8 cellular contexts compared by ENCODE assay signal in genomic region chr22:19431641-19432091, GRCh38. TPM values are rescaled to one million over a fixed set of nuclear protein-coding genes. Genes with fewer than 3 reads are reported as not detected.
DNase-seq lines count a peak whose midpoint lies in the region; ATAC-seq and TF ChIP-seq lines count a peak whose summit lies in the region.

Gene HIRA, minus strand, starts transcription at chr22:19431733. Its CDS starts 257 bp downstream, at chr22:19431476.

- no peak for TF ChIP-seq CTCF in Caco-2 (IDR thresholded peaks at IDR 0.05; ENCODE audit: insufficient read depth in 1 of 2, low read depth in 1 of 2, low read length in 1 of 2, severe bottlenecking in 1 of 2, unreplicated experiment in 1 of 2)
- no peak for TF ChIP-seq CTCF in Panc1 (IDR thresholded peaks at IDR 0.05)
- TF ChIP-seq CTCF in fibroblast of lung (conservative IDR thresholded peaks at IDR 0.05 in 1 of 2, IDR thresholded peaks at IDR 0.05 in 1 of 2; ENCODE audit: low read depth in 1 of 2, low read length in 2 of 2) = no peak

- peaks cover 1% of the 10 kb centered on the region for H4K20me1 ChIP-seq in fibroblast of lung (ENCODE audit: control insufficient read depth, extremely low read depth, insufficient read depth, low read length)

- CTCF ChIA-PET in Caco-2 (lab: Charles Lee) = interaction anchor here (0.6 to 1.0 kb wide), 2 partner anchors 11 to 22 kb away, joined by 3 to 4 read pairs; no protein-coding TSS in a partner anchor
- CTCF ChIA-PET in Panc1 (lab: Charles Lee) = interaction anchor here (0.6 kb wide), 1 partner anchor 435 kb away, joined by 5 read pairs; no protein-coding TSS in a partner anchor

- peak within 1 kb of the TSS; percentile 91 for H3K27ac ChIP-seq in Panc1 (ENCODE audit: low read length)
- H3K27ac ChIP-seq in fibroblast of lung (ENCODE audit: insufficient read depth, low read length) = peak within 1 kb of the TSS; percentile 99

- peak within 1 kb of the TSS; percentile 98 for H2AFZ ChIP-seq in fibroblast of lung (ENCODE audit: low read length)

- H3K9me3 Mint-ChIP-seq in Caco-2 (ENCODE audit: unreplicated experiment) = no peaks in the 10 kb centered on the region
- H3K9me3 Mint-ChIP-seq in activated T-cell treated with anti-CD3 and anti-CD28 coated beads, Interleukin-2, amount 50 U/mL, for 72 hours = no peaks in the 10 kb centered on the region
- H3K9me3 Mint-ChIP-seq in naive thymus-derived CD8-positive, alpha-beta T cell = no peaks in the 10 kb centered on the region

- peaks cover 36% of the 10 kb centered on the region for H3K36me3 Mint-ChIP-seq in Caco-2 (ENCODE audit: insufficient read depth, unreplicated experiment)
- H3K36me3 Mint-ChIP-seq in activated T-cell treated with anti-CD3 and anti-CD28 coated beads, Interleukin-2, amount 50 U/mL, for 72 hours (ENCODE audit: insufficient read depth in 2 of 2) = peaks cover 5 to 11% of the 10 kb centered on the region in 2 donors
- H3K36me3 Mint-ChIP-seq in naive thymus-derived CD8-positive, alpha-beta T cell = peaks cover 0 to 30% (median 0%) of the 10 kb centered on the region in 3 donors

- BruUV-seq in Caco-2 (replicated peaks; lab: Mats Ljungman, UMichigan) (no TSS peak), Panc1 (replicated peaks; lab: Mats Ljungman, UMichigan) (no TSS peak)

- peaks cover 9% of the 10 kb centered on the region; the same call in 1 of the 2 replicates for H3K4me1 ChIP-seq in Caco-2
- peaks cover 6% of the 10 kb centered on the region; the same call in 1 of the 2 replicates for H3K4me1 ChIP-seq in Panc1 (ENCODE audit: control insufficient read depth, insufficient read depth, low read length)
- H3K4me1 ChIP-seq in fibroblast of lung (ENCODE audit: control insufficient read depth, extremely low read depth, insufficient read depth, low read length) = peaks cover 5% of the 10 kb centered on the region

- DNase-seq in Caco-2 = peak; percentile 80 to 91
- DNase-seq in HT1080 (ENCODE audit: low read depth) = peak; percentile 71
- DNase-seq in Panc1 (ENCODE audit: low read depth, low spot score) = no peak
- peak; percentile 88 to 93 for DNase-seq in activated T-cell treated with anti-CD3 and anti-CD28 coated beads, Interleukin-2, amount 50 U/mL, for 72 hours
- DNase-seq in fibroblast of lung (ENCODE audit: low read depth in 2 of 2) = peak; percentile 71 to 77
- peak; percentile 69 to 93 (median 84) for DNase-seq in naive thymus-derived CD8-positive, alpha-beta T cell
- DNase-seq in stimulated activated naive CD4-positive, alpha-beta T cell treated with Interleukin-2 at 50 U/mL for 16 hours (lab: John Stamatoyannopoulos, UW) = peak; percentile 80

- POLR2A ChIA-PET in Caco-2 (lab: Charles Lee) = interaction anchor here (0.6 to 1.6 kb wide), 4 partner anchors 9 to 140 kb away, joined by 3 to 8 read pairs (median 4); partner anchors contain the start of genes C22orf39, CLTCL1 and UFD1
- POLR2A ChIA-PET in Panc1 (lab: Charles Lee) = no interaction called here
- POLR2A ChIA-PET in naive thymus-derived CD8-positive, alpha-beta T cell (lab: Charles Lee) = interaction anchor here (0.7 to 6.7 kb wide), 15 partner anchors 11 to 1550 kb away, joined by 3 to 105 read pairs (median 4); partner anchors contain the start of genes C22orf39, CDC45, ESS2 and LZTR1

- H3K4me2 ChIP-seq in fibroblast of lung (ENCODE audit: extremely low read depth, insufficient read depth, low read length) = peak within 1 kb of the TSS; percentile 100

- intact Hi-C loops in Caco-2 (cut with micrococcal nuclease; ENCODE audit: unreplicated experiment) = loop anchor here (2.0 kb wide), 2 partner anchors 15 to 47 kb away; partner anchors contain the start of genes C22orf39, CDC45 and UFD1
- intact Hi-C loops in Panc1 (cut with micrococcal nuclease; ENCODE audit: unreplicated experiment) = no loop called here

- in situ Hi-C loops in Panc1 (cut with HindIII; ENCODE audit: low pct_unique_long_range_greater_than_20kb, low sequenced_read_pairs) = no loop called here

- H3K9ac ChIP-seq in fibroblast of lung (ENCODE audit: insufficient read depth, low read length) = peak within 1 kb of the TSS; percentile 99

- H3K27me3 ChIP-seq in Caco-2 (replicated peaks; ENCODE audit: control insufficient read depth, insufficient read depth, low read length) = no peaks in the 10 kb centered on the region
- no peaks in the 10 kb centered on the region for H3K27me3 ChIP-seq in Panc1 (ENCODE audit: control insufficient read depth, insufficient read depth, low read length)
- H3K27me3 ChIP-seq in fibroblast of lung (ENCODE audit: control insufficient read depth, insufficient read depth, low read length) = no peaks in the 10 kb centered on the region

- H3K4me3 ChIP-seq in Caco-2 (ENCODE audit: low read depth, low read length) (peak within 1 kb of the TSS; percentile 64), Panc1 (ENCODE audit: low read depth in 2 of 2, low read length in 2 of 2) (peak within 1 kb of the TSS; percentile 81 to 88), fibroblast of lung (replicated peaks in 1 of 4; ENCODE audit: control extremely low read depth in 1 of 4, insufficient read depth in 1 of 4, low read depth in 3 of 4, low read length in 4 of 4) (peak within 1 kb of the TSS; percentile 91 to 99 (median 96))

- H3K4me1 Mint-ChIP-seq in Caco-2 (ENCODE audit: low read depth, unreplicated experiment) = peaks cover 8% of the 10 kb centered on the region
- peaks cover 62% of the 10 kb centered on the region for H3K4me1 Mint-ChIP-seq in activated T-cell treated with anti-CD3 and anti-CD28 coated beads, Interleukin-2, amount 50 U/mL, for 72 hours (ENCODE audit: low read depth)
- H3K4me1 Mint-ChIP-seq in naive thymus-derived CD8-positive, alpha-beta T cell = peaks cover 17 to 64% (median 43%) of the 10 kb centered on the region in 4 donors

- H3K27me3 Mint-ChIP-seq in Caco-2 (ENCODE audit: insufficient read depth, unreplicated experiment) = no peaks in the 10 kb centered on the region
- H3K27me3 Mint-ChIP-seq in activated T-cell treated with anti-CD3 and anti-CD28 coated beads, Interleukin-2, amount 50 U/mL, for 72 hours (ENCODE audit: low read depth) = no peaks in the 10 kb centered on the region
- H3K27me3 Mint-ChIP-seq in naive thymus-derived CD8-positive, alpha-beta T cell = no peaks in the 10 kb centered on the region

- peak within 1 kb of the TSS; percentile 85 for H3K27ac Mint-ChIP-seq in Caco-2 (ENCODE audit: unreplicated experiment)
- peak within 1 kb of the TSS; percentile 96 for H3K27ac Mint-ChIP-seq in activated T-cell treated with anti-CD3 and anti-CD28 coated beads, Interleukin-2, amount 50 U/mL, for 72 hours
- peak within 1 kb of the TSS; percentile 78 to 96 (median 94) for H3K27ac Mint-ChIP-seq in naive thymus-derived CD8-positive, alpha-beta T cell

- no peaks in the 10 kb centered on the region; the same call in 1 of the 2 replicates for H3K36me3 ChIP-seq in Caco-2 (ENCODE audit: control insufficient read depth, insufficient read depth, low read length)
- peaks cover 4% of the 10 kb centered on the region; the same call in 1 of the 2 replicates for H3K36me3 ChIP-seq in Panc1 (ENCODE audit: control insufficient read depth, insufficient read depth, low read length)
- H3K36me3 ChIP-seq in fibroblast of lung (ENCODE audit: control insufficient read depth, insufficient read depth, low read length) = peaks cover 7% of the 10 kb centered on the region

- H3K9me3 ChIP-seq in Caco-2 (no peaks in the 10 kb centered on the region), Panc1 (ENCODE audit: control insufficient read depth, insufficient read depth, low read depth, low read length) (no peaks in the 10 kb centered on the region), fibroblast of lung (ENCODE audit: control insufficient read depth, insufficient read depth, low read depth, low read length) (no peaks in the 10 kb centered on the region)

- peaks cover 44% of the 10 kb centered on the region for H3K79me2 ChIP-seq in fibroblast of lung (ENCODE audit: control insufficient read depth, insufficient read depth, low read length)

- ATAC-seq in GM21360 (IDR thresholded peaks at IDR 0.05; ENCODE audit: unreplicated experiment) = peak; percentile 47
- ATAC-seq in Panc1 = peak; percentile 77
- peak; percentile 67 to 69 for ATAC-seq in activated T-cell treated with anti-CD3 and anti-CD28 coated beads, Interleukin-2, amount 50 U/mL, for 72 hours (replicated peaks in 1 of 2)
- peak; percentile 65 to 68 for ATAC-seq in naive thymus-derived CD8-positive, alpha-beta T cell

- H3K4me3 Mint-ChIP-seq in Caco-2 (ENCODE audit: unreplicated experiment) = peak within 1 kb of the TSS; percentile 80
- H3K4me3 Mint-ChIP-seq in activated T-cell treated with anti-CD3 and anti-CD28 coated beads, Interleukin-2, amount 50 U/mL, for 72 hours = peak within 1 kb of the TSS; percentile 91 to 93
- peak within 1 kb of the TSS; percentile 87 to 95 (median 92) for H3K4me3 Mint-ChIP-seq in naive thymus-derived CD8-positive, alpha-beta T cell

RNA-seq across cellular contexts. Expression of gene HIRA, which starts in this region (rescaled TPM):
- total RNA-seq in Caco-2 (2022) (57.6 and 60.1 TPM in 2 replicates), Panc1 (2021; ENCODE audit: unreplicated experiment) (23.8 TPM), fibroblast of lung (16.9 and 20.5 TPM in 2 replicates)
- total RNA-seq in HT1080 (2014; rRNA removed; shearing (Covaris generic)) = 26.6 and 28.6 TPM in 2 replicates
- 29.9 and 30.2 TPM in 2 replicates for polyA plus RNA-seq in HT1080 (2015; cell fraction: cytosol; rRNA removed)
- polyA plus RNA-seq in HT1080 (2015; cell fraction: nucleus; rRNA removed) = 19.5 and 19.7 TPM in 2 replicates
- polyA plus RNA-seq in Panc1 (2012; ENCODE audit: insufficient read length) = 20.9 TPM
- 10 to 100 TPM; 30.7 to 36.6 TPM for total RNA-seq in activated T-cell treated with anti-CD3 and anti-CD28 coated beads, Interleukin-2, amount 50 U/mL, for 72 hours
- polyA plus RNA-seq in fibroblast of lung = 19.2 and 22.2 TPM in 2 replicates
- 19.2 and 22.8 TPM in 2 replicates for polyA plus RNA-seq in fibroblast of lung (2012)
- polyA minus RNA-seq in fibroblast of lung (ENCODE audit: low replicate concordance) = 43.1 and 53.4 TPM in 2 replicates
- 10 to 100 TPM; 24.1 to 25.0 TPM for total RNA-seq in naive thymus-derived CD8-positive, alpha-beta T cell
- 1 to 10 TPM; 1.5 to 6.2 (median 6.2) TPM for polyA plus RNA-seq in naive thymus-derived CD8-positive, alpha-beta T cell
